31 cellular contexts compared by ENCODE assay signal in genomic region chr11:116387623-116388022, GRCh38.
"Had no signal": no experiment of that assay in that cellular context is flagged by ENCODE, and none has a peak within 500 bp of the region (broad histone marks: within the 10 kb centered on the region; RNA-seq: fewer than 3 reads in every experiment).

No MANE protein-coding gene starts in this region.

- H3K27ac Mint-ChIP-seq: activated CD4-positive, alpha-beta memory T cell treated with anti-CD3 and anti-CD28 coated beads for 36 hours; activated CD4-positive, alpha-beta T cell treated with anti-CD3 and anti-CD28 coated beads, Interleukin-2, amount 10 ng/mL, durations not matched to agents 7 days and 5 days; activated naive CD4-positive, alpha-beta T cell treated with anti-CD3 and anti-CD28 coated beads for 36 hours; activated naive CD8-positive, alpha-beta T cell; activated T-helper 17 cell treated with anti-CD3 and anti-CD28 coated beads, Interleukin-2, amount 50 U/mL, for 72 hours had no signal

- H3K36me3 Mint-ChIP-seq: activated CD4-positive, alpha-beta memory T cell treated with anti-CD3 and anti-CD28 coated beads for 36 hours; activated naive CD8-positive, alpha-beta T cell had no signal

- H3K9me3 Mint-ChIP-seq: activated CD4-positive, alpha-beta memory T cell treated with anti-CD3 and anti-CD28 coated beads for 36 hours; activated CD4-positive, alpha-beta T cell treated with anti-CD3 and anti-CD28 coated beads, Interleukin-2, amount 10 ng/mL, durations not matched to agents 7 days and 5 days; activated naive CD4-positive, alpha-beta T cell treated with anti-CD3 and anti-CD28 coated beads for 36 hours; activated T-helper 17 cell treated with anti-CD3 and anti-CD28 coated beads, Interleukin-2, amount 50 U/mL, for 72 hours had no signal

- H3K27me3 ChIP-seq: brain microvascular endothelial cell, cardiac muscle cell, Peyer's patch, SJCRH30 had no signal

- H3K4me3 Mint-ChIP-seq: activated CD4-positive, alpha-beta memory T cell treated with anti-CD3 and anti-CD28 coated beads for 36 hours; activated CD4-positive, alpha-beta T cell treated with anti-CD3 and anti-CD28 coated beads, Interleukin-2, amount 10 ng/mL, durations not matched to agents 7 days and 5 days; activated naive CD4-positive, alpha-beta T cell treated with anti-CD3 and anti-CD28 coated beads for 36 hours; activated naive CD8-positive, alpha-beta T cell; activated T-helper 17 cell treated with anti-CD3 and anti-CD28 coated beads, Interleukin-2, amount 50 U/mL, for 72 hours had no signal

- DNase-seq: activated CD4-positive, alpha-beta memory T cell treated with anti-CD3 and anti-CD28 coated beads for 36 hours; activated CD4-positive, alpha-beta T cell treated with anti-CD3 and anti-CD28 coated beads, Interleukin-2, amount 10 ng/mL, durations not matched to agents 7 days and 5 days; activated CD4-positive, CD25-positive, alpha-beta regulatory T cell; activated gamma-delta T cell; activated naive CD4-positive, alpha-beta T cell treated with anti-CD3 and anti-CD28 coated beads for 36 hours; activated T-cell treated with anti-CD3 and anti-CD28 coated beads for 4 hours; activated T-cell treated with anti-CD3 and anti-CD28 coated beads, Interleukin-2, amount 50 U/mL, for 48 hours; amygdala; brain microvascular endothelial cell; colonic mucosa; Karpas-422; MM.1S; NCI-H1417 treated with DMSO at 0.1 percent for 48 hours; NCI-H1694; NCI-H2029; NCI-H2107; NCI-H2171 treated with DMSO at 0.1 percent for 48 hours; NCI-H345; NCI-H524; NK-92 treated with Interleukin-12 subunit alpha and Interleukin-12 subunit beta, amount 100 ng/mL, for 24 hours; OCI-M1; Peyer's patch; Right ventricle myocardium superior; SJCRH30; T-helper 2 cell; T1000 had no signal

- H3K27me3 Mint-ChIP-seq: activated CD4-positive, alpha-beta memory T cell treated with anti-CD3 and anti-CD28 coated beads for 36 hours; activated CD4-positive, alpha-beta T cell treated with anti-CD3 and anti-CD28 coated beads, Interleukin-2, amount 10 ng/mL, durations not matched to agents 7 days and 5 days had no signal

- H3K36me3 ChIP-seq: brain microvascular endothelial cell, cardiac muscle cell, colonic mucosa, Peyer's patch, SJCRH30 had no signal

- ATAC-seq: activated T-helper 17 cell treated with anti-CD3 and anti-CD28 coated beads, Interleukin-2, amount 50 U/mL, for 72 hours; K562 had no signal

- H3K4me3 ChIP-seq: cardiac muscle cell, colonic mucosa, K562, Peyer's patch, SJCRH30 had no signal

- H3K4me1 ChIP-seq: colonic mucosa, Peyer's patch, SJCRH30 had no signal

- H3K27ac ChIP-seq: brain microvascular endothelial cell, cardiac muscle cell, colonic mucosa, Peyer's patch, RWPE1, SJCRH30 had no signal

- H3K9me3 ChIP-seq: colonic mucosa, Peyer's patch, SJCRH30 had no signal

- H3K4me1 Mint-ChIP-seq: activated CD4-positive, alpha-beta T cell treated with anti-CD3 and anti-CD28 coated beads, Interleukin-2, amount 10 ng/mL, durations not matched to agents 7 days and 5 days; activated T-helper 17 cell treated with anti-CD3 and anti-CD28 coated beads, Interleukin-2, amount 50 U/mL, for 72 hours had no signal
